In the genomic region with DNA sequence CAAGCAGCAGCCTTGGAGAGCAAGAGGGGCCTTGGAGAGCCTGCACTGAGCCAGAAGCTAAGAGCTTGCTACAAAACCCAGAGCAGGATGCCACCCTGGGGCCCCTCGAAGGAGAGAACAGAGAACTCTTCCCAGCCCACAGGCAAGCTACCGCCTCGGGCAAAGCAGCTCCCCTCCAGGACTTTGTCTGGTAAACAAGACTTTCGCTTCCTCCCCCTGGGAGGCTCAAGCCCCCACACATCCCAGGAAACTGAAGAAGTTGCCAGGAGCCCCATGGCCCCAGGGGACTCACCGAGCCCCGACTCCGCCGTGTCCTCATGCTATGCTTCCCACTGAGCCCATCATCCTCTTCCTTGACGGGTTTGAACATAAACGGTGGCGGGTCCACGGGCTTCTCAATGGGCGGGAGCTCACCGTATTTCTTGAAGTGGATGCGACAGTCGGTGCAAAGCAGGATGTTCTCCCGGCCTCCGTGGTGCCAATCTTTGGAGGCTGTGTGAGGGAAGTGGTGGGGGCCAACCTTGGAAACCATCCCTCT, we compare ENCODE assay signal across 18 cellular contexts. TPM values are rescaled to one million over a fixed set of nuclear protein-coding genes. Genes with fewer than 3 reads are reported as not detected.
A peak's percentile ranks its signal among the peaks of the same experiment; 100 is the strongest.
DNase-seq lines count a peak whose midpoint lies in the region; ATAC-seq and TF ChIP-seq lines count a peak whose summit lies in the region.
"Had no signal": no experiment of that assay in that cellular context is flagged by ENCODE, and none has a peak within 500 bp of the region (broad histone marks: within the 10 kb centered on the region; RNA-seq: fewer than 3 reads in every experiment).

No MANE protein-coding gene starts in this region.

- no peak overlapping the region for H3K4ac ChIP-seq in trophoblast cell (ENCODE audit: low read depth, low read length)

- CTCF ChIA-PET in CD4-positive, alpha-beta memory T cell (lab: Charles Lee; ENCODE audit: partially characterized antibody) = no interaction called here

- no peak overlapping the region for H3K4me2 ChIP-seq in trophoblast cell (ENCODE audit: low read length)
- H3K4me2 ChIP-seq: KMS-11 had no signal

- H3K4me1 Mint-ChIP-seq in activated T-cell treated with anti-CD3 and anti-CD28 coated beads, Interleukin-2, amount 50 U/mL, for 24 hours (ENCODE audit: low read depth) = peaks cover 9% of the 10 kb centered on the region
- peaks cover 9 to 24% (median 15%) of the 10 kb centered on the region in 4 donors for H3K4me1 Mint-ChIP-seq in CD4-positive, alpha-beta memory T cell
- peaks cover 5% of the 10 kb centered on the region for H3K4me1 Mint-ChIP-seq in activated T-helper 2 cell treated with anti-CD3 and anti-CD28 coated beads, Interferon-gamma antibody, Interleukin-2, Interleukin-4, amounts not matched to agents 10 μg/mL and 5 μg/mL and 100 μg/mL, durations not matched to agents 14 hours and 24 hours and 36 hours (ENCODE audit: low read depth)

- no peak for TF ChIP-seq POLR2A in gastroesophageal sphincter (IDR thresholded peaks at IDR 0.05)
- TF ChIP-seq POLR2A in tibial nerve (IDR thresholded peaks at IDR 0.05) = no peak

- TF ChIP-seq CTCF in gastroesophageal sphincter (IDR thresholded peaks at IDR 0.05) = no peak
- TF ChIP-seq CTCF in tibial nerve (IDR thresholded peaks at IDR 0.05) = no peak

- H3K27ac ChIP-seq in gastroesophageal sphincter (peak overlapping the region; percentile 49 to 94 (median 90)), trophoblast cell (ENCODE audit: low read depth, low read length) (no peak overlapping the region), tibial nerve (peak overlapping the region; percentile 1 to 79 (median 66))
- no peak overlapping the region for H3K27ac ChIP-seq in CD4-positive, alpha-beta memory T cell (ENCODE audit: low read depth, low read length)
- H3K27ac ChIP-seq: epithelial cell of prostate, KMS-11 had no signal

- no peak overlapping the region for H2AK5ac ChIP-seq in trophoblast cell (ENCODE audit: low read length)

- H3K9me3 ChIP-seq in gastroesophageal sphincter = no peaks in the 10 kb centered on the region
- peaks cover 2% of the 10 kb centered on the region for H3K9me3 ChIP-seq in trophoblast cell (ENCODE audit: insufficient read depth, low read depth, low read length)
- no peaks in the 10 kb centered on the region for H3K9me3 ChIP-seq in tibial nerve
- H3K9me3 ChIP-seq in CD4-positive, alpha-beta memory T cell (ENCODE audit: control insufficient read depth in 1 of 2, low read length in 2 of 2) = no peaks in the 10 kb centered on the region

- peaks cover 12 to 84% (median 40%) of the 10 kb centered on the region in 3 donors for H3K4me1 ChIP-seq in gastroesophageal sphincter
- peaks cover 6 to 23% of the 10 kb centered on the region in 2 experiments for H3K4me1 ChIP-seq in trophoblast cell (ENCODE audit: control insufficient read depth in 1 of 2, insufficient read depth in 2 of 2, low read length in 2 of 2)
- peaks cover 0 to 75% (median 31%) of the 10 kb centered on the region in 4 donors for H3K4me1 ChIP-seq in tibial nerve
- H3K4me1 ChIP-seq in CD4-positive, alpha-beta memory T cell (ENCODE audit: insufficient read depth, low read length) = no peaks in the 10 kb centered on the region

- H3K36me3 ChIP-seq in gastroesophageal sphincter (peaks cover 0 to 71% of the 10 kb centered on the region in 2 donors), trophoblast cell (ENCODE audit: control insufficient read depth in 1 of 2, insufficient read depth in 2 of 2, low read length in 2 of 2) (peaks cover 64 to 68% of the 10 kb centered on the region in 2 experiments), tibial nerve (peaks cover 19 to 71% (median 22%) of the 10 kb centered on the region in 3 donors)
- peaks cover 66% of the 10 kb centered on the region for H3K36me3 ChIP-seq in CD4-positive, alpha-beta memory T cell (ENCODE audit: insufficient read depth, low read length)

- no peak overlapping the region for H4K8ac ChIP-seq in trophoblast cell (ENCODE audit: low read depth, low read length)

- no CpG with 5 or more reads among the region's 18 CpGs for WGBS in gastroesophageal sphincter (ENCODE audit: low coverage in 1 of 2), 2 donors
- no CpG with 5 or more reads among the region's 18 CpGs for WGBS in trophoblast cell (ENCODE audit: extremely low coverage, insufficient coverage, insufficient read length)
- WGBS in tibial nerve, 2 donors = 32 to 35% methylated on average over 13 to 17 of the region's 18 CpGs

- H3K23ac ChIP-seq in trophoblast cell (ENCODE audit: low read length) = no peak overlapping the region

- peak overlapping the region in 1 of 2 donors; percentile 15 for H3K4me3 ChIP-seq in gastroesophageal sphincter
- H3K4me3 ChIP-seq in trophoblast cell (ENCODE audit: low read depth, low read length) = no peak overlapping the region
- H3K4me3 ChIP-seq in tibial nerve = no peak overlapping the region
- no peak overlapping the region for H3K4me3 ChIP-seq in CD4-positive, alpha-beta memory T cell (ENCODE audit: low read length in 2 of 2)

- no peak overlapping the region for H3K18ac ChIP-seq in trophoblast cell (ENCODE audit: low read length)

- peaks cover 78% of the 10 kb centered on the region for H3K36me3 Mint-ChIP-seq in activated T-cell treated with anti-CD3 and anti-CD28 coated beads, Interleukin-2, amount 50 U/mL, for 24 hours (ENCODE audit: low read depth)
- H3K36me3 Mint-ChIP-seq in CD4-positive, alpha-beta memory T cell = peaks cover 24 to 53% of the 10 kb centered on the region in 2 donors
- H3K36me3 Mint-ChIP-seq in activated T-helper 2 cell treated with anti-CD3 and anti-CD28 coated beads, Interferon-gamma antibody, Interleukin-2, Interleukin-4, amounts not matched to agents 10 μg/mL and 5 μg/mL and 100 μg/mL, durations not matched to agents 14 hours and 24 hours and 36 hours (ENCODE audit: low read depth) = peaks cover 42% of the 10 kb centered on the region
- H3K36me3 Mint-ChIP-seq: activated naive CD8-positive, alpha-beta T cell had no signal

- H3K27me3 Mint-ChIP-seq in activated T-cell treated with anti-CD3 and anti-CD28 coated beads, Interleukin-2, amount 50 U/mL, for 24 hours = no peaks in the 10 kb centered on the region
- H3K27me3 Mint-ChIP-seq in CD4-positive, alpha-beta memory T cell = no peaks in the 10 kb centered on the region
- no peaks in the 10 kb centered on the region for H3K27me3 Mint-ChIP-seq in activated T-helper 2 cell treated with anti-CD3 and anti-CD28 coated beads, Interferon-gamma antibody, Interleukin-2, Interleukin-4, amounts not matched to agents 10 μg/mL and 5 μg/mL and 100 μg/mL, durations not matched to agents 14 hours and 24 hours and 36 hours (ENCODE audit: low read depth)
- H3K27me3 Mint-ChIP-seq: activated naive CD8-positive, alpha-beta T cell; T-cell had no signal

- H3K27me3 ChIP-seq in gastroesophageal sphincter (no peaks in the 10 kb centered on the region), trophoblast cell (ENCODE audit: insufficient read depth, low read length) (no peaks in the 10 kb centered on the region), tibial nerve (no peaks in the 10 kb centered on the region)
- H3K27me3 ChIP-seq in CD4-positive, alpha-beta memory T cell (ENCODE audit: insufficient read depth, low read length) = no peaks in the 10 kb centered on the region

- peak overlapping the region; percentile 37 for H3K27ac Mint-ChIP-seq in activated T-cell treated with anti-CD3 and anti-CD28 coated beads, Interleukin-2, amount 50 U/mL, for 24 hours
- peak overlapping the region in 2 of 7 donors; percentile 24 to 61 for H3K27ac Mint-ChIP-seq in CD4-positive, alpha-beta memory T cell
- H3K27ac Mint-ChIP-seq in activated T-helper 2 cell treated with anti-CD3 and anti-CD28 coated beads, Interferon-gamma antibody, Interleukin-2, Interleukin-4, amounts not matched to agents 10 μg/mL and 5 μg/mL and 100 μg/mL, durations not matched to agents 14 hours and 24 hours and 36 hours = no peak overlapping the region

- no peaks in the 10 kb centered on the region for H3K9me3 Mint-ChIP-seq in activated T-cell treated with anti-CD3 and anti-CD28 coated beads, Interleukin-2, amount 50 U/mL, for 24 hours
- peaks cover 0 to 2% (median 0%) of the 10 kb centered on the region in 8 donors for H3K9me3 Mint-ChIP-seq in CD4-positive, alpha-beta memory T cell
- no peaks in the 10 kb centered on the region for H3K9me3 Mint-ChIP-seq in activated T-helper 2 cell treated with anti-CD3 and anti-CD28 coated beads, Interferon-gamma antibody, Interleukin-2, Interleukin-4, amounts not matched to agents 10 μg/mL and 5 μg/mL and 100 μg/mL, durations not matched to agents 14 hours and 24 hours and 36 hours
- H3K9me3 Mint-ChIP-seq: neural crest cell, T-cell had no signal

- DNase-seq in activated T-cell treated with anti-CD3 and anti-CD28 coated beads, Interleukin-2, amount 50 U/mL, for 24 hours = no peak
- no peak for DNase-seq in activated T-cell treated with anti-CD3 and anti-CD28 coated beads, Interleukin-2, amount 50 U/mL, for 48 hours
- DNase-seq in trophoblast cell (no peak), tibial nerve (ENCODE audit: low spot score in 2 of 2) (no peak), NCI-H187 treated with DMSO at 0.1 percent for 48 hours (lab: John Stamatoyannopoulos, UW) (no peak)
- DNase-seq in CD4-positive, alpha-beta memory T cell = no peak
- no peak for DNase-seq in activated T-helper 2 cell treated with anti-CD3 and anti-CD28 coated beads, Interferon-gamma antibody, Interleukin-2, Interleukin-4, amounts not matched to agents 10 μg/mL and 5 μg/mL and 100 μg/mL, durations not matched to agents 14 hours and 24 hours and 36 hours (ENCODE audit: low spot score)
- DNase-seq: 8988T; activated CD4-positive, CD25-positive, alpha-beta regulatory T cell; activated CD8-positive, alpha-beta memory T cell treated with anti-CD3 and anti-CD28 coated beads, Interleukin-2, amount 50 U/mL, for 4 hours; NCI-H1436 treated with DMSO at 0.1 percent for 48 hours; NCI-H526 treated with DMSO at 0.1 percent for 48 hours; T-cell had no signal

- H3K9ac ChIP-seq in trophoblast cell (ENCODE audit: low read length) = no peak overlapping the region
- H3K9ac ChIP-seq: KMS-11 had no signal

- intact Hi-C loops in CD4-positive, alpha-beta memory T cell (cut with micrococcal nuclease) = no loop called here
- intact Hi-C loops in activated T-helper 2 cell treated with anti-CD3 and anti-CD28 coated beads, Interferon-gamma antibody, Interleukin-2, Interleukin-4, amounts not matched to agents 10 μg/mL and 5 μg/mL and 100 μg/mL, durations not matched to agents 14 hours and 24 hours and 36 hours (cut with micrococcal nuclease) = no loop called here

- peaks cover 5% of the 10 kb centered on the region for H3K79me1 ChIP-seq in trophoblast cell (ENCODE audit: low read length)

- no peak overlapping the region for H4K91ac ChIP-seq in trophoblast cell (ENCODE audit: low read depth, low read length)

- H3K79me2 ChIP-seq in trophoblast cell (ENCODE audit: control insufficient read depth, insufficient read depth, low read length, poor library complexity) = peaks cover 3% of the 10 kb centered on the region

- TF ChIP-seq EP300 in gastroesophageal sphincter (IDR thresholded peaks at IDR 0.05) (no peak), tibial nerve (IDR thresholded peaks at IDR 0.05) (no peak)

- H2BK12ac ChIP-seq in trophoblast cell (ENCODE audit: low read length) = no peak overlapping the region

- no peak overlapping the region for H3K4me3 Mint-ChIP-seq in activated T-cell treated with anti-CD3 and anti-CD28 coated beads, Interleukin-2, amount 50 U/mL, for 24 hours
- H3K4me3 Mint-ChIP-seq in CD4-positive, alpha-beta memory T cell = no peak overlapping the region
- no peak overlapping the region for H3K4me3 Mint-ChIP-seq in activated T-helper 2 cell treated with anti-CD3 and anti-CD28 coated beads, Interferon-gamma antibody, Interleukin-2, Interleukin-4, amounts not matched to agents 10 μg/mL and 5 μg/mL and 100 μg/mL, durations not matched to agents 14 hours and 24 hours and 36 hours (ENCODE audit: low read depth)
- H3K4me3 Mint-ChIP-seq: activated naive CD8-positive, alpha-beta T cell; neural crest cell; T-cell had no signal

- no peak overlapping the region for H4K12ac ChIP-seq in trophoblast cell (ENCODE audit: low read depth, low read length)

- no peak overlapping the region for H2BK5ac ChIP-seq in trophoblast cell (ENCODE audit: low read depth, low read length, poor library complexity)

- no peak overlapping the region for H2BK120ac ChIP-seq in trophoblast cell (ENCODE audit: insufficient read depth, low read length, poor library complexity)

- POLR2A ChIA-PET in CD4-positive, alpha-beta memory T cell (lab: Charles Lee; ENCODE audit: partially characterized antibody) = interaction anchor here (0.5 kb wide), 2 partner anchors 56 to 694 kb away, joined by 3 read pairs; no protein-coding TSS in a partner anchor

- H2AFZ ChIP-seq in trophoblast cell (ENCODE audit: insufficient read depth, low read length, poor library complexity) = peak overlapping the region; percentile 46

- H3K14ac ChIP-seq in trophoblast cell (ENCODE audit: low read length) = no peak overlapping the region

- no peak for ATAC-seq in gastroesophageal sphincter
- ATAC-seq: T-cell had no signal

RNA-seq across cellular contexts. Expression of gene SLC45A1, which starts 45.9 kb away (rescaled TPM):
- total RNA-seq in gastroesophageal sphincter (1 to 10 TPM; 5.8 to 9.8 (median 6.7) TPM), tibial nerve (10 to 100 TPM in 1 of 4 donors, 1 to 10 TPM in 3; 5.4 to 15.1 (median 7.6) TPM)
- polyA plus RNA-seq in trophoblast cell (2013) = 0.49 and 0.65 TPM in 2 replicates
- 1 to 10 TPM in 1 of 2 experiments, under 1 TPM in 1; 0.94 to 1.2 TPM for total RNA-seq in CD4-positive, alpha-beta memory T cell
- under 1 TPM; 0.33 to 0.52 TPM for polyA plus RNA-seq in CD4-positive, alpha-beta memory T cell
- 0.50 and 0.80 TPM in 2 replicates for total RNA-seq in activated T-helper 2 cell treated with anti-CD3 and anti-CD28 coated beads, Interferon-gamma antibody, Interleukin-2, Interleukin-4, amounts not matched to agents 10 μg/mL and 5 μg/mL and 100 μg/mL, durations not matched to agents 14 hours and 24 hours and 36 hours

Comparison
In these comparisons a context has a peak if more than half of its experiments do, and no peak if none do; other contexts are left out.
1. H3K27ac ChIP-seq: peak in gastroesophageal sphincter (4 of 4) and tibial nerve (4 of 4); none in trophoblast cell (single experiment) and CD4-positive, alpha-beta memory T cell (single experiment).